ENCODE assay signal across 9 cellular contexts in the genomic region with DNA sequence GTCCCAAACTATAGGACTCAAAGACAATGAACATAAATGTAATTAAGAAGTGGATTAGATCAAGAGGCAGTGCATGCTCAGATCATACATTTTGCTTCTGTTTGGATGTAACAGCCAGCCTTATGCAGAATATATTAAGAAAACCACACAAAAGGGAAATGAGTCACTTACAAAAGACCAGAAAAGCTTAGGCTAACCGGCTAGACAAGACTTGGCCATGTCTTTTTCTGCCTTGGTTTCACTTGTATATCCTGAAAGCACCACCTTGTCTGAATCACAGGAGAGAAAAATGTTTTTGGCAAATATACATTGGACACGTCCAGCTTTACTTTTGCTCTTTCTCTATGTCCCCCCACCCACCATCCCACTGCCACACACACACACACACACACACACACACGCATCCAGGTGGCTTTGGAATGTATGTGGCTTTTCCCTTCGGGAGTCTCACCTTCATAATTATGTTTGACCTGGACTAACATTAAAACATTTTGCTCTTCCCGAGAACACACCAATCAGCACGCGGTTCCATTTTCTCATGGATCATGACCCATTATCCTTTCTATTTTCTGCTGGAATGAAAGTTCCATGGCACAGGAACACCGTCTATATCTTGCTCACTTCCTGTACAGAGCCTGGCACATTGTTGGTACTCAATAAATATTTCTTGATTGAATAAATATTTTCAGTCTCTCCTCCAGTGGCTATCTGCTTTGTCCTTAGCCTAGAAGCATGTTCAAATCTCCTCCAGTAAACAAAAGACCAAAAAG.
DNase-seq lines count a peak whose midpoint lies in the region; ATAC-seq and TF ChIP-seq lines count a peak whose summit lies in the region.
"Had no signal": no experiment of that assay in that cellular context is flagged by ENCODE, and none has a peak within 500 bp of the region (broad histone marks: within the 10 kb centered on the region; RNA-seq: fewer than 3 reads in every experiment).

No MANE protein-coding gene starts in this region.

- POLR2A ChIA-PET in PC-9 (lab: Charles Lee; ENCODE audit: unreplicated experiment), result interaction anchor here (0.7 kb wide), 2 partner anchors 55 to 301 kb away, joined by 3 to 13 read pairs; no protein-coding TSS in a partner anchor

- H4K20me1 ChIP-seq in PC-9 (ENCODE audit: insufficient read depth), result no peaks in the 10 kb centered on the region

- ATAC-seq in foreskin keratinocyte, result peak; percentile 94
- no peak for ATAC-seq in HG03025 (IDR thresholded peaks at IDR 0.05; ENCODE audit: low FRiP score, unreplicated experiment)

- peak; percentile 52 for DNase-seq in EH (ENCODE audit: low read depth)
- DNase-seq in H4 (ENCODE audit: low spot score), result peak; percentile 23
- DNase-seq in PC-9, result peak; percentile 35 to 91
- DNase-seq in foreskin keratinocyte, result peak; percentile 91 to 96
- no peak for DNase-seq in NCI-H1105 treated with DMSO at 0.1 percent for 48 hours (lab: John Stamatoyannopoulos, UW)
- DNase-seq in amygdala (lab: John Stamatoyannopoulos, UW), result no peak
- no peak for DNase-seq in left ventricle myocardium inferior

- H3K27me3 ChIP-seq in PC-9 (ENCODE audit: insufficient read depth, low read depth) (no peaks in the 10 kb centered on the region), foreskin keratinocyte (no peaks in the 10 kb centered on the region), left ventricle myocardium inferior (ENCODE audit: low read depth) (no peaks in the 10 kb centered on the region)

- TF ChIP-seq CTCF in PC-9 (conservative IDR thresholded peaks at IDR 0.05) (no peak), foreskin keratinocyte (conservative IDR thresholded peaks at IDR 0.05) (no peak), left ventricle myocardium inferior (IDR thresholded peaks at IDR 0.05; ENCODE audit: borderline replicate concordance) (no peak)

- no peaks in the 10 kb centered on the region for H3K9me3 ChIP-seq in PC-9 (ENCODE audit: insufficient read depth, low read depth)
- no peaks in the 10 kb centered on the region for H3K9me3 ChIP-seq in left ventricle myocardium inferior (replicated peaks)

- H3K27ac ChIP-seq in PC-9, result peak overlapping the region; percentile 92
- peak overlapping the region; percentile 97 for H3K27ac ChIP-seq in foreskin keratinocyte
- no peak overlapping the region for H3K27ac ChIP-seq in left ventricle myocardium inferior (replicated peaks)
- H3K27ac ChIP-seq: parathyroid adenoma had no signal

- intact Hi-C loops in PC-9 (cut with micrococcal nuclease; ENCODE audit: unreplicated experiment) (loop anchor here (2.0 to 5.0 kb wide), 2 partner anchors 17 to 49 kb away; no protein-coding TSS in a partner anchor), left ventricle myocardium inferior (cut with micrococcal nuclease) (no loop called here)

- H3K4me2 ChIP-seq in PC-9, result peak overlapping the region; percentile 75

- H3K36me3 ChIP-seq in PC-9 (ENCODE audit: low read depth), result no peaks in the 10 kb centered on the region
- no peaks in the 10 kb centered on the region for H3K36me3 ChIP-seq in left ventricle myocardium inferior

- no peaks in the 10 kb centered on the region for H3K79me2 ChIP-seq in PC-9 (ENCODE audit: low read depth)
- H3K79me2 ChIP-seq: parathyroid adenoma had no signal

- peaks cover 13% of the 10 kb centered on the region; the same call in 1 of the 2 replicates for H3F3A ChIP-seq in PC-9 (ENCODE audit: insufficient read depth, low read depth)

- H2AFZ ChIP-seq in PC-9, result peak overlapping the region; percentile 86
- H2AFZ ChIP-seq: parathyroid adenoma had no signal

- peak overlapping the region; percentile 40; the same call in 1 of the 2 replicates for H3K4me3 ChIP-seq in PC-9
- H3K4me3 ChIP-seq in left ventricle myocardium inferior, result no peak overlapping the region

- H3K4me1 ChIP-seq in PC-9 (replicated peaks; ENCODE audit: insufficient read depth) (peaks cover 18% of the 10 kb centered on the region), foreskin keratinocyte (peaks cover 36% of the 10 kb centered on the region), left ventricle myocardium inferior (no peaks in the 10 kb centered on the region)
- H3K4me1 ChIP-seq: parathyroid adenoma had no signal

- no TSS peak for BruUV-seq in PC-9 (replicated peaks; lab: Mats Ljungman, UMichigan)

- CTCF ChIA-PET in PC-9 (lab: Charles Lee), result interaction anchor here (0.6 to 0.9 kb wide), 4 partner anchors 32 to 326 kb away, joined by 3 read pairs; a partner anchor contains a TSS

- H3K9me2 ChIP-seq in PC-9 (ENCODE audit: insufficient read depth), result no peaks in the 10 kb centered on the region

Comparison
In these comparisons a context has a peak if more than half of its experiments do, and no peak if none do; other contexts are left out.
1. DNase-seq: peak in EH (single experiment), H4 (single experiment), PC-9 (2 of 2) and foreskin keratinocyte (2 of 2); none in NCI-H1105 treated with DMSO at 0.1 percent for 48 hours (single experiment), amygdala (0 of 56) and left ventricle myocardium inferior (single experiment).